Comparison of ENCODE assay signal across 25 cellular contexts in the genomic region with DNA sequence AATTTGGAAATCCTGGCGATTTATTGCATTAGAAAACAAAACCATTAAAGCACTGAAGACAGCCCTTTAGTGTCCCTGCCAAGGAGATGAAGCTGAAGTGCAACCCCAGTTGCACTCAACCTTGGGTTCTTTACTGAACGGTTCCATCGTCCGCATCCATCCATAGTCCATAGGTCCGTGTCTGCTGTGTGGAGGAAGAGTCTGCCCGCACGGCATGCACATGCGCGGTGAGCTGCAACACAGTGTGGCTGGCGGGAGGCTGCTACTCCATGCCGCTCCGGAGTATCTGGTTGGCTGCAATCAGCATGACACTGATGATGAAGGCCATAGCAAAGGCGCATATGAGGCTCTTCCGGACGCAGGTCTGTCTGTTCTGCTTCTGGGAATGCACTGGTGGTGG.
DNase-seq lines count a peak whose midpoint lies in the region; ATAC-seq, FAIRE-seq and TF ChIP-seq lines count a peak whose summit lies in the region.
"Had no signal": no experiment of that assay in that cellular context is flagged by ENCODE, and none has a peak within 500 bp of the region (broad histone marks: within the 10 kb centered on the region; RNA-seq: fewer than 3 reads in every experiment).

No MANE protein-coding gene starts in this region.

- DNase-seq in DMS 273 (lab: John Stamatoyannopoulos, UW; ENCODE audit: unreplicated experiment) (peak; percentile 69), DMS 273 treated with DMSO at 0.1 percent for 48 hours (lab: John Stamatoyannopoulos, UW) (no peak), GM12878 (ENCODE audit: low read depth, low spot score) (no peak), left kidney (ENCODE audit: low read depth, low spot score) (peak; percentile 58), osteoblast (ENCODE audit: insufficient read length, low spot score, missing footprints) (no peak), NCI-H1105 treated with DMSO at 0.1 percent for 48 hours (lab: John Stamatoyannopoulos, UW) (no peak), neuronal stem cell (ENCODE audit: low spot score) (no peak)
- DNase-seq: activated CD4-positive, alpha-beta T cell treated with anti-CD3 and anti-CD28 coated beads for 48 hours; activated naive CD4-positive, alpha-beta T cell treated with anti-CD3 and anti-CD28 coated beads for 36 hours; amniotic stem cell; CD8-positive, alpha-beta memory T cell; DMS79; H9; Kasumi-1; kidney glomerular epithelial cell; mammary epithelial cell; NCI-H1048; NCI-H1930; SK-N-SH; trophoblast cell had no signal

- H4K91ac ChIP-seq in neuronal stem cell (ENCODE audit: low read depth, low read length, poor library complexity): no peak overlapping the region

- SMC1A ChIA-PET in GM12878 (lab: Charles Lee; ENCODE audit: uncharacterized antibody, unreplicated experiment): no interaction called here

- no peak for TF ChIP-seq POLR2A in GM12878 (IDR thresholded peaks at IDR 0.05; ENCODE audit: low read depth, low read length)

- FAIRE-seq in GM12878 (lab: Jason Lieb, UNC): no peak
- FAIRE-seq: endometrium had no signal

- H3K79me1 ChIP-seq in neuronal stem cell (ENCODE audit: low read depth, low read length): no peaks in the 10 kb centered on the region

- TF ChIP-seq CTCF in HEK293 (tag by site-specific recombination; IDR thresholded peaks at IDR 0.05) (no peak), GM12878 (IDR thresholded peaks at IDR 0.05 in 2 of 3, conservative IDR thresholded peaks at IDR 0.05 in 1 of 3; ENCODE audit: control insufficient read depth in 2 of 3, extremely low read depth in 1 of 3, insufficient read depth in 1 of 3, low read depth in 3 of 3, low read length in 3 of 3) (no peak), osteoblast (IDR thresholded peaks at IDR 0.05; ENCODE audit: extremely low read depth, low read depth, low read length) (no peak)

- no peak overlapping the region for H2BK12ac ChIP-seq in neuronal stem cell (ENCODE audit: low read length)

- no peak overlapping the region for H2BK5ac ChIP-seq in neuronal stem cell (ENCODE audit: low read length)

- H3K4me3 ChIP-seq in HEK293 (ENCODE audit: low read depth, low read length) (no peak overlapping the region), GM12878 (no peak overlapping the region), osteoblast (ENCODE audit: insufficient read depth, low read length) (no peak overlapping the region), neuronal stem cell (ENCODE audit: low read length in 2 of 2) (no peak overlapping the region)
- H3K4me3 ChIP-seq: coronary artery had no signal

- H4K8ac ChIP-seq in neuronal stem cell (ENCODE audit: low read depth, low read length): no peak overlapping the region

- no peaks in the 10 kb centered on the region for H3K4me1 ChIP-seq in HEK293 (ENCODE audit: control insufficient read depth, insufficient read depth, low read length)
- H3K4me1 ChIP-seq in GM12878 (ENCODE audit: control insufficient read depth, insufficient read depth, low read length): no peaks in the 10 kb centered on the region
- no peaks in the 10 kb centered on the region for H3K4me1 ChIP-seq in osteoblast (ENCODE audit: insufficient read depth, low read length)
- peaks cover 0 to 11% of the 10 kb centered on the region in 2 donors for H3K4me1 ChIP-seq in neuronal stem cell (ENCODE audit: control insufficient read depth in 2 of 2, insufficient read depth in 1 of 2, low read depth in 1 of 2, low read length in 2 of 2)

- H3K27me3 ChIP-seq in GM12878 (replicated peaks in 1 of 2; ENCODE audit: control insufficient read depth in 2 of 2, insufficient read depth in 2 of 2, low read length in 1 of 2) (no peaks in the 10 kb centered on the region), osteoblast (ENCODE audit: insufficient read depth, low read length) (no peaks in the 10 kb centered on the region), neuronal stem cell (ENCODE audit: control insufficient read depth in 3 of 3, insufficient read depth in 3 of 3, low read depth in 1 of 3, low read length in 3 of 3) (peaks cover 0 to 2% (median 0%) of the 10 kb centered on the region in 3 experiments)

- no peaks in the 10 kb centered on the region for H3K36me3 ChIP-seq in HEK293 (ENCODE audit: control insufficient read depth in 2 of 2, insufficient read depth in 1 of 2, low read length in 2 of 2)
- no peaks in the 10 kb centered on the region for H3K36me3 ChIP-seq in GM12878 (ENCODE audit: control insufficient read depth in 2 of 2, insufficient read depth in 2 of 2, low read length in 1 of 2)
- no peaks in the 10 kb centered on the region for H3K36me3 ChIP-seq in osteoblast (ENCODE audit: insufficient read depth, low read length)
- no peaks in the 10 kb centered on the region for H3K36me3 ChIP-seq in neuronal stem cell (replicated peaks in 1 of 2; ENCODE audit: control insufficient read depth in 2 of 2, insufficient read depth in 2 of 2, low read length in 2 of 2)

- CTCF ChIA-PET in HEK293 (lab: Yijun Ruan, JAX): no interaction called here
- CTCF ChIA-PET in GM12878 (lab: Yijun Ruan, JAX): no interaction called here

- H2AFZ ChIP-seq in GM12878 (ENCODE audit: control insufficient read depth, low read depth, low read length) (no peak overlapping the region), osteoblast (ENCODE audit: low read length) (no peak overlapping the region), neuronal stem cell (ENCODE audit: low read length) (no peak overlapping the region)

- no peak for TF ChIP-seq EP300 in GM12878 (IDR thresholded peaks at IDR 0.05; ENCODE audit: borderline replicate concordance in 1 of 2, control insufficient read depth in 1 of 2, low read depth in 2 of 2, low read length in 2 of 2)

- 69% methylated on average over 15 of the region's 15 CpGs for WGBS in GM12878 (ENCODE audit: insufficient coverage, insufficient replicate concordance, low lambda C conversion rate, missing lambda C conversion rate)
- WGBS in neuronal stem cell (ENCODE audit: extremely low coverage in 2 of 2, insufficient read length in 2 of 2, insufficient replicate concordance in 1 of 2), 2 donors: no CpG with 5 or more reads among the region's 15 CpGs

- POLR2A ChIA-PET in HEK293 (lab: Yijun Ruan, JAX): no interaction called here
- POLR2A ChIA-PET in GM12878 (lab: Charles Lee): no interaction called here

- no peaks in the 10 kb centered on the region for H4K20me1 ChIP-seq in GM12878 (ENCODE audit: control insufficient read depth, insufficient read depth)
- no peaks in the 10 kb centered on the region for H4K20me1 ChIP-seq in osteoblast (ENCODE audit: insufficient read depth, low read length)

- in situ Hi-C loops in GM12878 (cut with MboI): no loop called here

- no peak overlapping the region for H3K23ac ChIP-seq in neuronal stem cell (ENCODE audit: low read depth, low read length, poor library complexity)

- TF ChIP-seq RAD21 in GM12878 (IDR thresholded peaks at IDR 0.05; ENCODE audit: insufficient read depth, low read depth, low read length): no peak

- no peak overlapping the region for H2BK120ac ChIP-seq in neuronal stem cell (ENCODE audit: low read depth, low read length)

- no peak overlapping the region for H2BK15ac ChIP-seq in neuronal stem cell (ENCODE audit: low read length)

- no peak overlapping the region for H3K9ac ChIP-seq in GM12878 (ENCODE audit: control insufficient read depth, insufficient read depth, low read length)
- H3K9ac ChIP-seq in neuronal stem cell (ENCODE audit: low read depth, low read length, poor library complexity): no peak overlapping the region
- H3K9ac ChIP-seq: SK-N-SH had no signal

- RAD21 ChIA-PET in GM12878 (lab: Charles Lee; ENCODE audit: unreplicated experiment): no interaction called here

- no peak overlapping the region for H3K27ac ChIP-seq in HEK293 (ENCODE audit: extremely low read depth, low read depth, low read length)
- no peak overlapping the region for H3K27ac ChIP-seq in GM12878 (ENCODE audit: control insufficient read depth, insufficient read depth)
- H3K27ac ChIP-seq in osteoblast (ENCODE audit: low read depth, low read length): no peak overlapping the region
- no peak overlapping the region for H3K27ac ChIP-seq in neuronal stem cell (replicated peaks; ENCODE audit: low read length)
- H3K27ac ChIP-seq: 22Rv1, coronary artery, RWPE1 had no signal

- H3K9me3 ChIP-seq in HEK293 (ENCODE audit: control insufficient read depth, insufficient read depth, low read depth, low read length): no peaks in the 10 kb centered on the region
- H3K9me3 ChIP-seq in GM12878 (replicated peaks; ENCODE audit: control insufficient read depth, insufficient read depth, low read length): no peaks in the 10 kb centered on the region; the same call in 2 of the 3 replicates
- H3K9me3 ChIP-seq in osteoblast (ENCODE audit: low read depth, low read length): peaks cover 8% of the 10 kb centered on the region
- peaks cover 15% of the 10 kb centered on the region in 2 donors for H3K9me3 ChIP-seq in neuronal stem cell (replicated peaks in 1 of 2; ENCODE audit: control insufficient read depth in 2 of 2, insufficient read depth in 1 of 2, low read depth in 1 of 2, low read length in 2 of 2)
- H3K9me3 ChIP-seq: SK-N-SH had no signal

- no peak overlapping the region for H3K14ac ChIP-seq in neuronal stem cell (ENCODE audit: low read length)

- intact Hi-C loops in GM12878 (cut with micrococcal nuclease; ENCODE audit: unreplicated experiment): no loop called here

- no peak overlapping the region for H3K18ac ChIP-seq in neuronal stem cell (ENCODE audit: low read length)

- no peak overlapping the region for H3K4me2 ChIP-seq in GM12878 (ENCODE audit: control insufficient read depth, insufficient read depth)
- H3K4me2 ChIP-seq in osteoblast (ENCODE audit: insufficient read depth, low read length): no peak overlapping the region
- no peak overlapping the region for H3K4me2 ChIP-seq in neuronal stem cell (ENCODE audit: insufficient read depth, low read length, poor library complexity, severe bottlenecking)
- H3K4me2 ChIP-seq: SK-N-SH had no signal

- ATAC-seq in GM12878: no peak

- no peaks in the 10 kb centered on the region for H3K79me2 ChIP-seq in GM12878 (ENCODE audit: control insufficient read depth, insufficient read depth, low read length)
- no peaks in the 10 kb centered on the region for H3K79me2 ChIP-seq in osteoblast (ENCODE audit: insufficient read depth, low read length)

- H3K4ac ChIP-seq in neuronal stem cell (ENCODE audit: low read length): no peak overlapping the region

- no TSS peak for BruUV-seq in GM12878 (replicated peaks; lab: Mats Ljungman, UMichigan)

- no peak overlapping the region for H2AK5ac ChIP-seq in neuronal stem cell (ENCODE audit: low read depth, low read length)

TF ChIP-seq in HEK293, 187 proteins besides CTCF, POLR2A, EP300 and RAD21 (continues in another document):
- peak; percentile 89; the same call in 1 of the 2 replicates for TF ChIP-seq TRIM28 (IDR thresholded peaks at IDR 0.05; ENCODE audit: borderline replicate concordance, low read length)
- peak; percentile 20 for TF ChIP-seq SETDB1 (IDR thresholded peaks at IDR 0.05; ENCODE audit: insufficient read length, low read length)

TF ChIP-seq in GM12878, 131 proteins besides CTCF, POLR2A, EP300 and RAD21 (continues in another document):
- TF ChIP-seq SPI1 (IDR thresholded peaks at IDR 0.05; ENCODE audit: borderline replicate concordance, insufficient read depth, low read depth, low read length): no peak

Comparison
In these comparisons a context has a peak if more than half of its experiments do, and no peak if none do; other contexts are left out.
1. DNase-seq: peak in DMS 273 (single experiment) and left kidney (single experiment); none in DMS 273 treated with DMSO at 0.1 percent for 48 hours (single experiment), GM12878 (single experiment), osteoblast (single experiment), NCI-H1105 treated with DMSO at 0.1 percent for 48 hours (single experiment) and neuronal stem cell (single experiment).